Comparison of ENCODE assay signal across 9 cellular contexts in genomic region chr12:132218915-132219314, GRCh38.
DNase-seq lines count a peak whose midpoint lies in the region; ATAC-seq, FAIRE-seq and TF ChIP-seq lines count a peak whose summit lies in the region.
"Had no signal": no experiment of that assay in that cellular context is flagged by ENCODE, and none has a peak within 500 bp of the region (broad histone marks: within the 10 kb centered on the region; RNA-seq: fewer than 3 reads in every experiment).

No MANE protein-coding gene starts in this region.

- peaks cover 8% of the 10 kb centered on the region for H3K27me3 Mint-ChIP-seq in central memory CD8-positive, alpha-beta T cell

- no peak overlapping the region for H3K4me3 ChIP-seq in BJ (ENCODE audit: low read depth, low read length)
- H3K4me3 ChIP-seq in osteoblast (ENCODE audit: insufficient read depth, low read length), result no peak overlapping the region
- H3K4me3 ChIP-seq: heart left ventricle had no signal

- no peak for DNase-seq in BJ (ENCODE audit: low read depth)
- DNase-seq in H4 (ENCODE audit: low spot score), result peak; percentile 28
- DNase-seq in SK-MEL-5 (ENCODE audit: low read depth, low spot score), result peak; percentile 46
- no peak for DNase-seq in central memory CD8-positive, alpha-beta T cell (ENCODE audit: low spot score in 2 of 2)
- peak; percentile 89 for DNase-seq in osteoblast (ENCODE audit: insufficient read length, low spot score, missing footprints)
- DNase-seq in RCC 7860 (ENCODE audit: low spot score), result no peak

- peak; percentile 40 for ATAC-seq in central memory CD8-positive, alpha-beta T cell (replicated peaks; ENCODE audit: extremely low read depth, poor library complexity, severe bottlenecking)
- ATAC-seq in GM19467 (IDR thresholded peaks at IDR 0.05; ENCODE audit: unreplicated experiment) (no peak), GM21526 (IDR thresholded peaks at IDR 0.05; ENCODE audit: low FRiP score, unreplicated experiment) (no peak)
- ATAC-seq: heart left ventricle had no signal

- H2AFZ ChIP-seq in osteoblast (ENCODE audit: low read length), result no peak overlapping the region

- H3K4me3 Mint-ChIP-seq in central memory CD8-positive, alpha-beta T cell, result no peak overlapping the region

- H3K36me3 Mint-ChIP-seq in central memory CD8-positive, alpha-beta T cell (ENCODE audit: insufficient read depth), result peaks cover 4% of the 10 kb centered on the region

- peaks cover 5% of the 10 kb centered on the region for H3K4me1 Mint-ChIP-seq in central memory CD8-positive, alpha-beta T cell

- 0 out of 2 replicates have a peak, but pooled peaks cover 1% of the 10 kb centered on the region for H3K27me3 ChIP-seq in BJ (ENCODE audit: control insufficient read depth, insufficient read depth, low read length)
- no peaks in the 10 kb centered on the region for H3K27me3 ChIP-seq in osteoblast (ENCODE audit: insufficient read depth, low read length)

- FAIRE-seq in RCC 7860 (lab: Jason Lieb, UNC), result no peak

- H4K20me1 ChIP-seq in osteoblast (ENCODE audit: insufficient read depth, low read length), result no peaks in the 10 kb centered on the region

- no peak overlapping the region for H3K27ac ChIP-seq in osteoblast (ENCODE audit: low read depth, low read length)
- H3K27ac ChIP-seq: heart left ventricle had no signal

- POLR2A ChIA-PET in BJ (lab: Charles Lee), result no interaction called here

- in situ Hi-C loops in SK-MEL-5 (cut with HindIII; ENCODE audit: low pct_unique_long_range_greater_than_20kb, low sequenced_read_pairs), result no loop called here

- H3K4me2 ChIP-seq in osteoblast (ENCODE audit: insufficient read depth, low read length), result no peak overlapping the region

- no peaks in the 10 kb centered on the region for H3K79me2 ChIP-seq in osteoblast (ENCODE audit: insufficient read depth, low read length)

- peak; percentile 38 for TF ChIP-seq CTCF in BJ (IDR thresholded peaks at IDR 0.05; ENCODE audit: insufficient read depth, low read depth, low read length)
- TF ChIP-seq CTCF in osteoblast (IDR thresholded peaks at IDR 0.05; ENCODE audit: extremely low read depth, low read depth, low read length), result peak; percentile 37

- H3K27ac Mint-ChIP-seq in central memory CD8-positive, alpha-beta T cell (ENCODE audit: low read depth), result no peak overlapping the region

- no peaks in the 10 kb centered on the region for H3K4me1 ChIP-seq in osteoblast (ENCODE audit: insufficient read depth, low read length)
- H3K4me1 ChIP-seq: heart left ventricle had no signal

- no peaks in the 10 kb centered on the region for H3K9me3 ChIP-seq in osteoblast (ENCODE audit: low read depth, low read length)

- no peaks in the 10 kb centered on the region for H3K9me3 Mint-ChIP-seq in central memory CD8-positive, alpha-beta T cell

- CTCF ChIA-PET in BJ (lab: Yijun Ruan, JAX), result interaction anchor here (0.8 to 1.3 kb wide), 2 partner anchors 39 to 65 kb away, joined by 4 to 9 read pairs; no protein-coding TSS in a partner anchor

- no peaks in the 10 kb centered on the region for H3K36me3 ChIP-seq in BJ (ENCODE audit: control insufficient read depth, insufficient read depth, low read length)
- no peaks in the 10 kb centered on the region for H3K36me3 ChIP-seq in osteoblast (ENCODE audit: insufficient read depth, low read length)
- H3K36me3 ChIP-seq: heart left ventricle had no signal

Comparison
In these comparisons a context has a peak if more than half of its experiments do, and no peak if none do; other contexts are left out.
1. DNase-seq: peak in H4 (single experiment), SK-MEL-5 (single experiment) and osteoblast (single experiment); none in BJ (single experiment), central memory CD8-positive, alpha-beta T cell (0 of 2) and RCC 7860 (single experiment).